Comparison of ENCODE assay signal across 8 cellular contexts in genomic region chr22:27919222-27919942, GRCh38. TPM values are rescaled to one million over a fixed set of nuclear protein-coding genes. Genes with fewer than 3 reads are reported as not detected.
DNase-seq lines count a peak whose midpoint lies in the region; ATAC-seq and TF ChIP-seq lines count a peak whose summit lies in the region.

PITPNB (minus strand) TSS chr22:27919256; CDS start chr22:27919191, 65 bp downstream.

- peak in 3 of 4 donors; percentile 77 to 93 (median 86) for TF ChIP-seq POLR2A in esophagus squamous epithelium (IDR thresholded peaks at IDR 0.05)

- TF ChIP-seq CTCF in DND-41 (IDR thresholded peaks at IDR 0.05; ENCODE audit: borderline replicate concordance, extremely low read depth, low read length, poor library complexity, severe bottlenecking): no peak
- peak in 2 of 6 experiments; percentile 1 to 26 for TF ChIP-seq CTCF in esophagus squamous epithelium (IDR thresholded peaks at IDR 0.05)

- H3K27me3 ChIP-seq in DND-41 (ENCODE audit: insufficient read depth, low read length, poor library complexity) (no peaks in the 10 kb centered on the region), GM23248 (replicated peaks; ENCODE audit: insufficient read depth) (no peaks in the 10 kb centered on the region), esophagus squamous epithelium (no peaks in the 10 kb centered on the region)

- peak; percentile 84 for ATAC-seq in DND-41 (ENCODE audit: insufficient read depth, low read depth)

- DNase-seq in DND-41 (peak; percentile 98), GM23248 (peak; percentile 99), Kasumi-1 (lab: John Stamatoyannopoulos, UW) (peak; percentile 92 to 95), RKO (ENCODE audit: low spot score) (peak; percentile 98), activated T-helper 1 cell treated with Interleukin-2 at 50 U/mL for 16 hours (ENCODE audit: low read depth) (peak; percentile 99), esophagus squamous epithelium (lab: John Stamatoyannopoulos, UW) (peak; percentile 79), myocyte (ENCODE audit: low read depth) (peak; percentile 98)
- peak; percentile 95 to 97 for DNase-seq in stimulated activated CD8-positive, alpha-beta memory T cell treated with anti-CD3 and anti-CD28 coated beads, Interleukin-7, amount 100 ng/mL, for 4 hours (ENCODE audit: low read depth in 2 of 2)

- in situ Hi-C loops in GM23248 (cut with MboI): no loop called here

- H3K4me2 ChIP-seq in DND-41 (ENCODE audit: insufficient read depth, low read length) (peak within 1 kb of the TSS; percentile 98), GM23248 (ENCODE audit: unreplicated experiment) (peak within 1 kb of the TSS; percentile 99)

- H3K9me2 ChIP-seq in GM23248 (ENCODE audit: insufficient read depth): no peaks in the 10 kb centered on the region

- H3K4me1 ChIP-seq in DND-41 (ENCODE audit: insufficient read depth, low read length) (peaks cover 61% of the 10 kb centered on the region), GM23248 (ENCODE audit: insufficient read depth) (peaks cover 53% of the 10 kb centered on the region), esophagus squamous epithelium (peaks cover 9 to 58% (median 35%) of the 10 kb centered on the region in 3 donors)

- H3K36me3 ChIP-seq in DND-41 (ENCODE audit: insufficient read depth, low read length): peaks cover 19% of the 10 kb centered on the region
- no peaks in the 10 kb centered on the region for H3K36me3 ChIP-seq in GM23248 (ENCODE audit: low read depth)
- peaks cover 0 to 22% (median 0%) of the 10 kb centered on the region in 3 donors for H3K36me3 ChIP-seq in esophagus squamous epithelium

- H3K27ac ChIP-seq in DND-41 (ENCODE audit: low read length): peak within 1 kb of the TSS; percentile 97
- H3K27ac ChIP-seq in GM23248: peak within 1 kb of the TSS; percentile 96
- H3K27ac ChIP-seq in esophagus squamous epithelium: peak within 1 kb of the TSS; percentile 96 to 100 (median 98)

- intact Hi-C loops in esophagus squamous epithelium (cut with DNase I): no loop called here

- H3K9me3 ChIP-seq in DND-41 (ENCODE audit: insufficient read depth, low read length, severe bottlenecking): no peaks in the 10 kb centered on the region
- no peaks in the 10 kb centered on the region for H3K9me3 ChIP-seq in GM23248 (ENCODE audit: low read depth)
- H3K9me3 ChIP-seq in esophagus squamous epithelium: no peaks in the 10 kb centered on the region

- H2AFZ ChIP-seq in DND-41 (ENCODE audit: low read depth, low read length): peak within 1 kb of the TSS; percentile 95
- H2AFZ ChIP-seq in GM23248: peak within 1 kb of the TSS; percentile 94

- H3K79me2 ChIP-seq in DND-41 (ENCODE audit: insufficient read depth, low read length) (peaks cover 91% of the 10 kb centered on the region), GM23248 (ENCODE audit: insufficient read depth) (peaks cover 46% of the 10 kb centered on the region)

- WGBS in GM23248 (ENCODE audit: low coverage in 1 of 2, low lambda C conversion rate in 2 of 2, missing lambda C conversion rate in 2 of 2), 2 experiments: 0 to 1% methylated on average over 68 of the region's 68 CpGs
- 0 to 1% methylated on average over 28 to 41 of the region's 68 CpGs for WGBS in esophagus squamous epithelium, 2 donors

- H3K9ac ChIP-seq in DND-41 (ENCODE audit: low read depth, low read length): peak within 1 kb of the TSS; percentile 95
- H3K9ac ChIP-seq in GM23248: peak within 1 kb of the TSS; percentile 90

- H4K20me1 ChIP-seq in DND-41 (ENCODE audit: insufficient read depth, low read length) (peaks cover 38% of the 10 kb centered on the region), GM23248 (ENCODE audit: insufficient read depth) (peaks cover 35% of the 10 kb centered on the region)

- H3K4me3 ChIP-seq in DND-41 (ENCODE audit: low read depth in 1 of 2, low read length in 2 of 2): peak within 1 kb of the TSS; percentile 89 to 96
- H3K4me3 ChIP-seq in GM23248: peak within 1 kb of the TSS; percentile 89
- peak within 1 kb of the TSS; percentile 84 to 99 (median 95) for H3K4me3 ChIP-seq in esophagus squamous epithelium

- H3F3A ChIP-seq in GM23248 (ENCODE audit: insufficient read depth): peaks cover 21% of the 10 kb centered on the region

RNA-seq across cellular contexts. Expression of gene PITPNB, which starts in this region (rescaled TPM):
- 16.2 and 17.7 TPM in 2 replicates for total RNA-seq in GM23248 (2014; rRNA removed; shearing (Covaris generic))
- 79.8 and 82.1 TPM in 2 replicates for polyA plus RNA-seq in GM23248 (2016; fragmentation: Nextera tagmentation; extraction: Ambion mirVana)
- total RNA-seq in esophagus squamous epithelium: 10 to 100 TPM; 26.4 to 68.9 (median 46.4) TPM
- total RNA-seq in myocyte: 20.5 and 21.0 TPM in 2 replicates
- polyA plus RNA-seq in myocyte (2012): 32.3 TPM

Comparison
In these comparisons a context has a peak if more than half of its experiments do, and no peak if none do; other contexts are left out.
1. Peak in every context shown above with its lines: DNase-seq, ATAC-seq, H3K4me3 ChIP-seq and H3K27ac ChIP-seq.